Comparison of ENCODE assay signal across 23 cellular contexts in the genomic region with DNA sequence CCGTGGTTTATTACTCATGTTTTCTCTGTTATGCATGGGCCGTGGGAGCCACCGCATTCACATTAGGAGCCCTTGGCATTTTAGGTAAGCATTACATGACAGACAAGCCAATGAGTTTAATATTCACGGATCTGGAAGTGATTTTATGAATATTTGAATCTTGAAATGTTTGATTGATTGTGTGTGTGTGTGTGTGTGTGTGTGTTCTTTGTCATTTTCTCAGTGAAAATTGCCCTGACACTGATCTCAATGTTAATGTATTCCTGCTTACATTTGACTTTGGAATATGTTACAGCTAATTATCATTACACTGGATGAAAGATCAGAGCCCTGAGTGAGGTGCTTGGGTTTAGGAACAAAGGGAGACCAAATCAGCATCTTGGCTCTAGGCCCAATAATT. TPM values are rescaled to one million over a fixed set of nuclear protein-coding genes. Genes with fewer than 3 reads are reported as not detected.
"Had no signal": no experiment of that assay in that cellular context is flagged by ENCODE, and none has a peak within 500 bp of the region (broad histone marks: within the 10 kb centered on the region; RNA-seq: fewer than 3 reads in every experiment).

No MANE protein-coding gene starts in this region.

- H3K27me3 Mint-ChIP-seq: activated T-helper 17 cell treated with anti-CD3 and anti-CD28 coated beads, Interleukin-2, amount 50 U/mL, for 72 hours; effector memory CD8-positive, alpha-beta T cell; stimulated activated naive CD8-positive, alpha-beta T cell treated with anti-CD3 and anti-CD28 coated beads, Interleukin-15, Interleukin-2, amounts not matched to agents 100 ng/mL and 50 ng/mL, for 24 hours; type B pancreatic cell had no signal

- H3K27ac Mint-ChIP-seq: activated T-helper 17 cell treated with anti-CD3 and anti-CD28 coated beads, Interleukin-2, amount 50 U/mL, for 72 hours; effector memory CD8-positive, alpha-beta T cell; nephron; stimulated activated naive CD8-positive, alpha-beta T cell treated with anti-CD3 and anti-CD28 coated beads, Interleukin-15, Interleukin-2, amounts not matched to agents 100 ng/mL and 50 ng/mL, for 24 hours; type B pancreatic cell had no signal

- ATAC-seq: activated CD4-positive, CD25-positive, alpha-beta regulatory T cell treated with anti-CD3 and anti-CD28 coated beads, Interleukin-2, amount 50 U/mL, for 24 hours; activated T-helper 17 cell treated with anti-CD3 and anti-CD28 coated beads, Interleukin-2, amount 50 U/mL, for 72 hours; effector memory CD8-positive, alpha-beta T cell; lower lobe of right lung; psoas muscle; sciatic nerve had no signal

- H3K27ac ChIP-seq: epithelial cell of prostate, lower lobe of right lung, psoas muscle, suprapubic skin had no signal

- H3K36me3 ChIP-seq: lower lobe of right lung, suprapubic skin had no signal

- H3K4me3 Mint-ChIP-seq: activated T-helper 17 cell treated with anti-CD3 and anti-CD28 coated beads, Interleukin-2, amount 50 U/mL, for 72 hours; effector memory CD8-positive, alpha-beta T cell; nephron; stimulated activated naive CD8-positive, alpha-beta T cell treated with anti-CD3 and anti-CD28 coated beads, Interleukin-15, Interleukin-2, amounts not matched to agents 100 ng/mL and 50 ng/mL, for 24 hours; type B pancreatic cell had no signal

- H3K36me3 Mint-ChIP-seq: type B pancreatic cell had no signal

- H3K9me3 ChIP-seq: lower lobe of right lung, psoas muscle, suprapubic skin had no signal

- H3K4me3 ChIP-seq: lower lobe of right lung, psoas muscle, suprapubic skin had no signal

- H3K4me1 Mint-ChIP-seq: activated T-helper 17 cell treated with anti-CD3 and anti-CD28 coated beads, Interleukin-2, amount 50 U/mL, for 72 hours; nephron had no signal

- H3K9me3 Mint-ChIP-seq: stimulated activated naive CD8-positive, alpha-beta T cell treated with anti-CD3 and anti-CD28 coated beads, Interleukin-15, Interleukin-2, amounts not matched to agents 100 ng/mL and 50 ng/mL, for 24 hours had no signal

- H3K27me3 ChIP-seq: suprapubic skin had no signal

- DNase-seq: activated CD4-positive, alpha-beta T cell treated with anti-CD3 and anti-CD28 coated beads, Interleukin-2, amount 50 U/mL, for 1 hour; activated naive CD4-positive, alpha-beta T cell treated with Interleukin-2 at 50 U/mL for 16 hours; activated T-cell treated with anti-CD3 and anti-CD28 coated beads for 4 hours; aorta; dermis blood vessel endothelial cell; effector memory CD8-positive, alpha-beta T cell; head of caudate nucleus; kidney glomerular epithelial cell; lower lobe of right lung; psoas muscle had no signal

- H3K4me1 ChIP-seq: lower lobe of right lung, psoas muscle, suprapubic skin had no signal

- FAIRE-seq: bronchial epithelial cell, frontal cortex had no signal

RNA-seq across cellular contexts. Expression of a gene that starts 5.0 kb away (rescaled TPM):
- total RNA-seq: activated CD8-positive, alpha-beta memory T cell treated with anti-CD3 and anti-CD28 coated beads for 36 hours; activated T-helper 17 cell treated with anti-CD3 and anti-CD28 coated beads, Interleukin-2, amount 50 U/mL, for 72 hours; aorta; bronchial epithelial cell; chondrocyte; dermis blood vessel endothelial cell; frontal cortex; lower lobe of right lung; osteocyte; psoas muscle; sciatic nerve; suprapubic skin had no signal
- polyA plus RNA-seq: aorta, psoas muscle had no signal
